ENCODE assay signal across 12 cellular contexts in the genomic region with DNA sequence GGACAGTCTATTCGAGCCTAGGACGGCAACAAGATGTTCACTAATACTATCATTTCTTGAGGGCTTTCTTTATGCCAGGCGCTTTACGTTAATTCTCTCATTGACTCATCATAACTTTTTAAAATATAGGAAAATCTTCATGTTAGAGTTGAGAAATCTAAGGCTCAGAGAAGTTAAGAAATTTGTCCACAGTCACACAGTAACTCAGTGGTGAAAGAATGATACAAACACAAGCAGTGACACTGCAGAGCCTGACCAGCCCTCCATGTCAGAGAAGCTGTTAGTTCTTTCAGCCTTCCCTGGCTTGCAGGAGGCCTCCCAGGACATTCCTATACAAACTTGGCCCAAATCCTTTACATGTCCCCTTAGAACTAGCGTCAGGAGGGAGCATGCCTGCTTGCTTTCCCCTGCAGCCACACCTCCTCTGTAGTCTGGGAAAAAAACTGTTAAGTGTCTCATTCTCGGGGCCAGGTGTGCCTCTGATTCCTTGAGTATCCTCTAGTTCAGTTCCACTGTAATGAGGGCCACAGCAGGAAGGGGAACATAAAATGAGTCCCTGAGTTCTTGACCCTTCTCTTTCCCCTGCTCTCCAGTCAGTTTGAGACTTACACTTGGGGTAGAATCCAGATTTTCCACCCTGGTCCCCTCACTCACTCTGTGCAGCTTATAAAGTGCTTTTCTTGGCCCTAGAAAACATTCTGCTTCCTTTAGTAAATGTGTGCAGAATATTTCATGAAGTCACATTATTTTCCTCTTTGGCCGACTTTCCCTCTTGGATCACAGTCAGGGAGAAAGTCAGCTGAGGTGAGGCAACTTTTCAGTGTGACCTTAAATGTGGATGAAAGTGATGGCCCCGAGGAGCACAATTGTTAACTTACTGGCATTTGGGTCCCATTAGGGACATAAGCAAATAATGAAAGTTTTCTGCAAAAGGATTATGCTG.
DNase-seq lines count a peak whose midpoint lies in the region; ATAC-seq and TF ChIP-seq lines count a peak whose summit lies in the region.
"Had no signal": no experiment of that assay in that cellular context is flagged by ENCODE, and none has a peak within 500 bp of the region (broad histone marks: within the 10 kb centered on the region; RNA-seq: fewer than 3 reads in every experiment).

No MANE protein-coding gene starts in this region.

- no peaks in the 10 kb centered on the region for H3K27me3 ChIP-seq in naive thymus-derived CD4-positive, alpha-beta T cell (ENCODE audit: control insufficient read depth in 2 of 2, insufficient read depth in 2 of 2, low read length in 2 of 2)
- H3K27me3 ChIP-seq in upper lobe of right lung, result no peaks in the 10 kb centered on the region

- H3K36me3 ChIP-seq in naive thymus-derived CD4-positive, alpha-beta T cell (ENCODE audit: control insufficient read depth in 2 of 3, insufficient read depth in 3 of 3, low read length in 3 of 3), result peaks cover 29 to 91% (median 40%) of the 10 kb centered on the region in 3 experiments
- peaks cover 16% of the 10 kb centered on the region for H3K36me3 ChIP-seq in upper lobe of right lung

- no peak overlapping the region for H3K4me3 ChIP-seq in naive thymus-derived CD4-positive, alpha-beta T cell (ENCODE audit: low read length)
- no peak overlapping the region for H3K4me3 ChIP-seq in upper lobe of right lung
- H3K4me3 ChIP-seq: SK-N-MC had no signal

- peaks cover 78% of the 10 kb centered on the region for H3K36me3 Mint-ChIP-seq in activated naive CD4-positive, alpha-beta T cell treated with anti-CD3 and anti-CD28 coated beads, Interleukin-2, amount 10 ng/mL, durations not matched to agents 7 days and 5 days
- H3K36me3 Mint-ChIP-seq in activated naive CD4-positive, alpha-beta T cell treated with anti-CD3 and anti-CD28 coated beads, Interleukin-2, amount 50 U/mL, for 72 hours, result peaks cover 42 to 70% of the 10 kb centered on the region in 2 donors
- H3K36me3 Mint-ChIP-seq in naive thymus-derived CD4-positive, alpha-beta T cell, result peaks cover 15 to 71% (median 55%) of the 10 kb centered on the region in 5 donors

- DNase-seq in activated naive CD4-positive, alpha-beta T cell treated with anti-CD3 and anti-CD28 coated beads, Interleukin-2, amount 10 ng/mL, durations not matched to agents 7 days and 5 days, result no peak
- DNase-seq in activated naive CD4-positive, alpha-beta T cell treated with anti-CD3 and anti-CD28 coated beads, Interleukin-2, amount 50 U/mL, for 72 hours (ENCODE audit: low spot score in 2 of 2), result no peak
- peak; percentile 58 for DNase-seq in fibroblast of peridontal ligament (ENCODE audit: extremely low read depth)
- no peak for DNase-seq in naive thymus-derived CD4-positive, alpha-beta T cell
- DNase-seq in upper lobe of right lung, result no peak
- no peak for DNase-seq in NOMO-1 (lab: John Stamatoyannopoulos, UW; ENCODE audit: unreplicated experiment in 2 of 2)
- no peak for DNase-seq in NCI-H345 (lab: John Stamatoyannopoulos, UW)
- no peak for DNase-seq in SHP77 treated with DMSO at 0.1 percent for 48 hours (lab: John Stamatoyannopoulos, UW)
- DNase-seq: activated CD4-positive, alpha-beta T cell treated with anti-CD3 and anti-CD28 coated beads, Interleukin-2, amount 50 U/mL, for 48 hours; NCI-H510A treated with DMSO at 0.1 percent for 48 hours had no signal

- H3K9me3 Mint-ChIP-seq in activated naive CD4-positive, alpha-beta T cell treated with anti-CD3 and anti-CD28 coated beads, Interleukin-2, amount 10 ng/mL, durations not matched to agents 7 days and 5 days, result no peaks in the 10 kb centered on the region
- H3K9me3 Mint-ChIP-seq in activated naive CD4-positive, alpha-beta T cell treated with anti-CD3 and anti-CD28 coated beads, Interleukin-2, amount 50 U/mL, for 72 hours, result peaks cover 0 to 3% of the 10 kb centered on the region in 2 donors
- H3K9me3 Mint-ChIP-seq in naive thymus-derived CD4-positive, alpha-beta T cell, result peaks cover 0 to 4% (median 0%) of the 10 kb centered on the region in 11 donors

- peak overlapping the region; percentile 56 for H3K27ac Mint-ChIP-seq in activated naive CD4-positive, alpha-beta T cell treated with anti-CD3 and anti-CD28 coated beads, Interleukin-2, amount 10 ng/mL, durations not matched to agents 7 days and 5 days
- peak overlapping the region in 1 of 2 donors; percentile 32 for H3K27ac Mint-ChIP-seq in activated naive CD4-positive, alpha-beta T cell treated with anti-CD3 and anti-CD28 coated beads, Interleukin-2, amount 50 U/mL, for 72 hours
- H3K27ac Mint-ChIP-seq in naive thymus-derived CD4-positive, alpha-beta T cell, result peak overlapping the region; percentile 23 to 88 (median 75)

- CTCF ChIA-PET in activated naive CD4-positive, alpha-beta T cell treated with anti-CD3 and anti-CD28 coated beads, Interleukin-2, amount 10 ng/mL, durations not matched to agents 7 days and 5 days (lab: Charles Lee), result no interaction called here
- CTCF ChIA-PET in naive thymus-derived CD4-positive, alpha-beta T cell (lab: Charles Lee), result no interaction called here

- no peaks in the 10 kb centered on the region for H3K9me3 ChIP-seq in naive thymus-derived CD4-positive, alpha-beta T cell (ENCODE audit: control insufficient read depth in 2 of 3, low read length in 3 of 3)
- H3K9me3 ChIP-seq in upper lobe of right lung, result no peaks in the 10 kb centered on the region

- H3K4me1 Mint-ChIP-seq in activated naive CD4-positive, alpha-beta T cell treated with anti-CD3 and anti-CD28 coated beads, Interleukin-2, amount 10 ng/mL, durations not matched to agents 7 days and 5 days, result peaks cover 16% of the 10 kb centered on the region
- H3K4me1 Mint-ChIP-seq in naive thymus-derived CD4-positive, alpha-beta T cell, result peaks cover 5 to 61% (median 19%) of the 10 kb centered on the region in 7 donors

- POLR2A ChIA-PET in naive thymus-derived CD4-positive, alpha-beta T cell (lab: Charles Lee), result interaction anchor here (0.7 to 0.8 kb wide), 2 partner anchors 10 to 173 kb away, joined by 4 to 5 read pairs; no protein-coding TSS in a partner anchor

- no peak overlapping the region for H3K4me3 Mint-ChIP-seq in activated naive CD4-positive, alpha-beta T cell treated with anti-CD3 and anti-CD28 coated beads, Interleukin-2, amount 10 ng/mL, durations not matched to agents 7 days and 5 days
- H3K4me3 Mint-ChIP-seq in naive thymus-derived CD4-positive, alpha-beta T cell, result no peak overlapping the region

- no peaks in the 10 kb centered on the region for H3K27me3 Mint-ChIP-seq in activated naive CD4-positive, alpha-beta T cell treated with anti-CD3 and anti-CD28 coated beads, Interleukin-2, amount 10 ng/mL, durations not matched to agents 7 days and 5 days
- H3K27me3 Mint-ChIP-seq in naive thymus-derived CD4-positive, alpha-beta T cell, result no peaks in the 10 kb centered on the region

- intact Hi-C loops in naive thymus-derived CD4-positive, alpha-beta T cell (cut with micrococcal nuclease), result no loop called here
- intact Hi-C loops in upper lobe of right lung (cut with DNase I), result no loop called here

- H3K27ac ChIP-seq in naive thymus-derived CD4-positive, alpha-beta T cell (ENCODE audit: low read depth, low read length), result no peak overlapping the region
- peak overlapping the region; percentile 59 for H3K27ac ChIP-seq in upper lobe of right lung
- H3K27ac ChIP-seq: KMS-11, SK-N-MC had no signal

- TF ChIP-seq CTCF in upper lobe of right lung (IDR thresholded peaks at IDR 0.05), result no peak

- no peaks in the 10 kb centered on the region for H3K4me1 ChIP-seq in naive thymus-derived CD4-positive, alpha-beta T cell (ENCODE audit: control insufficient read depth in 2 of 2, insufficient read depth in 2 of 2, low read length in 2 of 2)
- peaks cover 35% of the 10 kb centered on the region for H3K4me1 ChIP-seq in upper lobe of right lung

- ATAC-seq in activated naive CD4-positive, alpha-beta T cell treated with anti-CD3 and anti-CD28 coated beads, Interleukin-2, amount 50 U/mL, for 72 hours, result no peak
- ATAC-seq in naive thymus-derived CD4-positive, alpha-beta T cell, result no peak
- peak; percentile 45 for ATAC-seq in upper lobe of right lung
